22 cellular contexts compared by ENCODE assay signal in genomic region chr9:37692622-37693221, GRCh38. TPM values are rescaled to one million over a fixed set of nuclear protein-coding genes. Genes with fewer than 3 reads are reported as not detected.
A peak's percentile ranks its signal among the peaks of the same experiment; 100 is the strongest.
DNase-seq lines count a peak whose midpoint lies in the region; ATAC-seq, FAIRE-seq and TF ChIP-seq lines count a peak whose summit lies in the region.
"Had no signal": no experiment of that assay in that cellular context is flagged by ENCODE, and none has a peak within 500 bp of the region (broad histone marks: within the 10 kb centered on the region; RNA-seq: fewer than 3 reads in every experiment).

No MANE protein-coding gene starts in this region.

- intact Hi-C loops in colonic mucosa (cut with DNase I) = no loop called here
- intact Hi-C loops in activated naive CD4-positive, alpha-beta T cell treated with anti-CD3 and anti-CD28 coated beads for 36 hours (cut with micrococcal nuclease) = no loop called here

- peaks cover 34% of the 10 kb centered on the region for H3K27me3 Mint-ChIP-seq in activated naive CD4-positive, alpha-beta T cell treated with anti-CD3 and anti-CD28 coated beads for 36 hours (ENCODE audit: low read depth)

- H3K9me3 ChIP-seq in colonic mucosa = no peaks in the 10 kb centered on the region
- no peaks in the 10 kb centered on the region for H3K9me3 ChIP-seq in parathyroid adenoma (ENCODE audit: control insufficient read depth, low read length)
- H3K9me3 ChIP-seq: lower lobe of right lung had no signal

- H3K36me3 ChIP-seq in colonic mucosa (no peaks in the 10 kb centered on the region), parathyroid adenoma (ENCODE audit: control insufficient read depth, insufficient read depth, low read length) (no peaks in the 10 kb centered on the region)
- H3K36me3 ChIP-seq: lower lobe of right lung had no signal

- TF ChIP-seq CTCF in D721Med (IDR thresholded peaks at IDR 0.05; ENCODE audit: insufficient read depth, missing control alignments) (no peak), colonic mucosa (IDR thresholded peaks at IDR 0.05) (no peak), parathyroid adenoma (IDR thresholded peaks at IDR 0.05) (no peak)

- CTCF ChIA-PET in activated naive CD4-positive, alpha-beta T cell treated with anti-CD3 and anti-CD28 coated beads for 36 hours (lab: Charles Lee) = no interaction called here

- H3K9ac ChIP-seq in colonic mucosa (ENCODE audit: low read depth in 2 of 2, low read length in 2 of 2) = no peak overlapping the region
- H3K9ac ChIP-seq in parathyroid adenoma = no peak overlapping the region

- H2AFZ ChIP-seq in parathyroid adenoma = peak overlapping the region; percentile 83

- DNase-seq in D721Med (ENCODE audit: insufficient read length, low spot score) (no peak), NCI-H524 (lab: John Stamatoyannopoulos, UW) (peak; percentile 53 to 83), colonic mucosa (peak; percentile 27)
- DNase-seq in stimulated activated naive CD4-positive, alpha-beta T cell treated with Interleukin-2 at 50 U/mL for 16 hours (lab: John Stamatoyannopoulos, UW) = no peak
- no peak for DNase-seq in activated naive CD4-positive, alpha-beta T cell treated with anti-CD3 and anti-CD28 coated beads for 36 hours
- DNase-seq: activated CD4-positive, alpha-beta T cell treated with anti-CD3 and anti-CD28 coated beads, Interleukin-2, amount 50 U/mL, for 1 hour; activated CD8-positive, alpha-beta memory T cell treated with anti-CD3 and anti-CD28 coated beads, Interleukin-2, amount 50 U/mL, for 48 hours; activated effector memory CD4-positive, alpha-beta T cell treated with Interleukin-2 at 50 U/mL for 16 hours; lower lobe of right lung; NCI-H1092; NCI-H2029; NCI-H510A treated with DMSO at 0.1 percent for 48 hours; SHP77; stimulated activated CD4-positive, alpha-beta T cell treated with anti-CD3 and anti-CD28 coated beads, Interleukin-12 subunit alpha, Interleukin-12 subunit beta, amount 100 ng/mL, for 4 hours; stimulated activated CD8-positive, alpha-beta memory T cell treated with anti-CD3 and anti-CD28 coated beads, Interleukin-4, amount 100 ng/mL, for 48 hours had no signal

- H3K79me2 ChIP-seq in parathyroid adenoma = no peaks in the 10 kb centered on the region

- H3K4me1 Mint-ChIP-seq in activated naive CD4-positive, alpha-beta T cell treated with anti-CD3 and anti-CD28 coated beads for 36 hours (ENCODE audit: low read depth) = no peaks in the 10 kb centered on the region

- H3K4me3 ChIP-seq in colonic mucosa (no peak overlapping the region), parathyroid adenoma (ENCODE audit: low read depth, low read length) (no peak overlapping the region)
- H3K4me3 ChIP-seq: coronary artery, lower lobe of right lung had no signal

- no peaks in the 10 kb centered on the region for H3K9me3 Mint-ChIP-seq in activated naive CD4-positive, alpha-beta T cell treated with anti-CD3 and anti-CD28 coated beads for 36 hours

- peak; percentile 82 for FAIRE-seq in D721Med (lab: Jason Lieb, UNC)
- FAIRE-seq: G401.6 had no signal

- no peak overlapping the region for H3K27ac Mint-ChIP-seq in activated naive CD4-positive, alpha-beta T cell treated with anti-CD3 and anti-CD28 coated beads for 36 hours

- H3K27ac ChIP-seq in colonic mucosa (no peak overlapping the region), parathyroid adenoma (peak overlapping the region; percentile 76)
- H3K27ac ChIP-seq: coronary artery, lower lobe of right lung had no signal

- no peak overlapping the region for H3K4me3 Mint-ChIP-seq in activated naive CD4-positive, alpha-beta T cell treated with anti-CD3 and anti-CD28 coated beads for 36 hours

- H3K4me2 ChIP-seq in parathyroid adenoma (ENCODE audit: low read length) = no peak overlapping the region

- no peaks in the 10 kb centered on the region for H3K36me3 Mint-ChIP-seq in activated naive CD4-positive, alpha-beta T cell treated with anti-CD3 and anti-CD28 coated beads for 36 hours (ENCODE audit: low read depth)

- ATAC-seq in GM21528 (IDR thresholded peaks at IDR 0.05; ENCODE audit: low FRiP score, unreplicated experiment) (no peak), HG03521 (IDR thresholded peaks at IDR 0.05; ENCODE audit: unreplicated experiment) (no peak)
- ATAC-seq: lower lobe of right lung had no signal

- H3K27me3 ChIP-seq in colonic mucosa (no peaks in the 10 kb centered on the region), parathyroid adenoma (ENCODE audit: control insufficient read depth, insufficient read depth, low read length) (no peaks in the 10 kb centered on the region)

- H3K4me1 ChIP-seq in colonic mucosa = no peaks in the 10 kb centered on the region
- no peaks in the 10 kb centered on the region for H3K4me1 ChIP-seq in parathyroid adenoma
- H3K4me1 ChIP-seq: lower lobe of right lung had no signal

RNA-seq across cellular contexts. Expression of gene FRMPD1, which starts 42.0 kb away (rescaled TPM):
- total RNA-seq in colonic mucosa = under 1 TPM; 0.08 to 0.35 TPM
- not detected for total RNA-seq in activated naive CD4-positive, alpha-beta T cell treated with anti-CD3 and anti-CD28 coated beads for 36 hours
- total RNA-seq: A673; T-helper 1 cell treated with Interleukin-12 subunit alpha and Interleukin-12 subunit beta and Interleukin-4 antibody, amounts not matched to agents 30 ng/mL and 1 ng/mL, for 36 hours had no signal

Comparison
In these comparisons a context has a peak if more than half of its experiments do, and no peak if none do; other contexts are left out.
1. DNase-seq: peak in NCI-H524 (2 of 2) and colonic mucosa (single experiment); none in D721Med (single experiment), stimulated activated naive CD4-positive, alpha-beta T cell treated with Interleukin-2 at 50 U/mL for 16 hours (single experiment) and activated naive CD4-positive, alpha-beta T cell treated with anti-CD3 and anti-CD28 coated beads for 36 hours (single experiment).